ENCODE assay signal across 8 cellular contexts in genomic region chr17:18187226-18187625, GRCh38. TPM values are rescaled to one million over a fixed set of nuclear protein-coding genes. Genes with fewer than 3 reads are reported as not detected.
DNase-seq lines count a peak whose midpoint lies in the region; TF ChIP-seq lines count a peak whose summit lies in the region.

No MANE protein-coding gene starts in this region.

- H3K9me3 Mint-ChIP-seq in activated CD4-positive, alpha-beta memory T cell treated with anti-CD3 and anti-CD28 coated beads, Interleukin-2, amount 10 ng/mL, durations not matched to agents 7 days and 5 days: no peaks in the 10 kb centered on the region
- peaks cover 7% of the 10 kb centered on the region for H3K9me3 Mint-ChIP-seq in glutamatergic neuron (ENCODE audit: unreplicated experiment)

- TF ChIP-seq CTCF in HEK293 (tag by site-specific recombination; IDR thresholded peaks at IDR 0.05): no peak
- no peak for TF ChIP-seq CTCF in glutamatergic neuron (IDR thresholded peaks at IDR 0.05; ENCODE audit: partially characterized antibody, unreplicated experiment)
- TF ChIP-seq CTCF in spleen (IDR thresholded peaks at IDR 0.05 in 8 of 11, conservative IDR thresholded peaks at IDR 0.05 in 3 of 11): no peak

- H3K27me3 Mint-ChIP-seq in activated CD4-positive, alpha-beta memory T cell treated with anti-CD3 and anti-CD28 coated beads, Interleukin-2, amount 10 ng/mL, durations not matched to agents 7 days and 5 days: no peaks in the 10 kb centered on the region
- H3K27me3 Mint-ChIP-seq in glutamatergic neuron (ENCODE audit: unreplicated experiment): peaks cover 3% of the 10 kb centered on the region

- intact Hi-C loops in spleen (cut with DNase I; ENCODE audit: low total_unique reads): no loop called here

- POLR2A ChIA-PET in HEK293 (lab: Yijun Ruan, JAX): no interaction called here
- POLR2A ChIA-PET in activated CD4-positive, alpha-beta memory T cell treated with anti-CD3 and anti-CD28 coated beads, Interleukin-2, amount 10 ng/mL, durations not matched to agents 7 days and 5 days (lab: Charles Lee): no interaction called here

- H3K27ac ChIP-seq in HEK293 (ENCODE audit: extremely low read depth, low read depth, low read length) (peak overlapping the region; percentile 17), spleen (peak overlapping the region in 3 of 8 donors; percentile 5 to 98 (median 35))

- TF ChIP-seq POLR2A in spleen (IDR thresholded peaks at IDR 0.05): no peak

- H3K4me3 Mint-ChIP-seq in activated CD4-positive, alpha-beta memory T cell treated with anti-CD3 and anti-CD28 coated beads, Interleukin-2, amount 10 ng/mL, durations not matched to agents 7 days and 5 days: peak overlapping the region; percentile 94
- H3K4me3 Mint-ChIP-seq in glutamatergic neuron (ENCODE audit: unreplicated experiment): peak overlapping the region; percentile 87

- peaks cover 56% of the 10 kb centered on the region for H3K4me1 Mint-ChIP-seq in activated CD4-positive, alpha-beta memory T cell treated with anti-CD3 and anti-CD28 coated beads, Interleukin-2, amount 10 ng/mL, durations not matched to agents 7 days and 5 days
- H3K4me1 Mint-ChIP-seq in glutamatergic neuron (ENCODE audit: low read depth, unreplicated experiment): peaks cover 21% of the 10 kb centered on the region

- H3K4me1 ChIP-seq in HEK293 (ENCODE audit: control insufficient read depth, insufficient read depth, low read length) (peaks cover 38% of the 10 kb centered on the region), spleen (peaks cover 60 to 85% (median 80%) of the 10 kb centered on the region in 6 donors)

- H3K36me3 Mint-ChIP-seq in activated CD4-positive, alpha-beta memory T cell treated with anti-CD3 and anti-CD28 coated beads, Interleukin-2, amount 10 ng/mL, durations not matched to agents 7 days and 5 days (ENCODE audit: low read depth): peaks cover 62% of the 10 kb centered on the region
- no peaks in the 10 kb centered on the region for H3K36me3 Mint-ChIP-seq in glutamatergic neuron (ENCODE audit: unreplicated experiment)

- H3K27me3 ChIP-seq in spleen (replicated peaks in 1 of 7): no peaks in the 10 kb centered on the region

- no peak for DNase-seq in activated CD4-positive, alpha-beta memory T cell treated with anti-CD3 and anti-CD28 coated beads, Interleukin-2, amount 10 ng/mL, durations not matched to agents 7 days and 5 days
- DNase-seq in glutamatergic neuron: no peak
- no peak for DNase-seq in spleen
- no peak for DNase-seq in 8988T
- DNase-seq in iPS-NIHi11 (ENCODE audit: low spot score): no peak
- no peak for DNase-seq in NK-92 (lab: John Stamatoyannopoulos, UW; ENCODE audit: unreplicated experiment)
- no peak for DNase-seq in cerebellum (ENCODE audit: low spot score)

- CTCF ChIA-PET in HEK293 (lab: Yijun Ruan, JAX): no interaction called here
- CTCF ChIA-PET in activated CD4-positive, alpha-beta memory T cell treated with anti-CD3 and anti-CD28 coated beads, Interleukin-2, amount 10 ng/mL, durations not matched to agents 7 days and 5 days (lab: Charles Lee): interaction anchor here (0.5 to 1.5 kb wide), 2 partner anchors 45 to 159 kb away, joined by 3 to 4 read pairs; no protein-coding TSS in a partner anchor

- H3K27ac Mint-ChIP-seq in activated CD4-positive, alpha-beta memory T cell treated with anti-CD3 and anti-CD28 coated beads, Interleukin-2, amount 10 ng/mL, durations not matched to agents 7 days and 5 days: peak overlapping the region; percentile 50
- H3K27ac Mint-ChIP-seq in glutamatergic neuron (ENCODE audit: unreplicated experiment): peak overlapping the region; percentile 4

- 36 to 67% (median 44%) methylated on average over 2 of the region's 2 CpGs for WGBS in spleen, 5 donors

- peaks cover 28 to 69% of the 10 kb centered on the region in 2 experiments for H3K36me3 ChIP-seq in HEK293 (ENCODE audit: control insufficient read depth in 2 of 2, insufficient read depth in 1 of 2, low read length in 2 of 2)
- peaks cover 0 to 59% (median 0%) of the 10 kb centered on the region in 6 donors for H3K36me3 ChIP-seq in spleen

- H3K9me3 ChIP-seq in HEK293 (ENCODE audit: control insufficient read depth, insufficient read depth, low read depth, low read length): no peaks in the 10 kb centered on the region
- H3K9me3 ChIP-seq in spleen: no peaks in the 10 kb centered on the region

- H3K4me3 ChIP-seq in HEK293 (ENCODE audit: low read depth, low read length) (peak overlapping the region; percentile 59), spleen (peak overlapping the region; percentile 16 to 94 (median 83))

TF ChIP-seq in HEK293, 187 proteins besides CTCF, POLR2A, EP300 and RAD21:
- TF ChIP-seq OSR2 (tag by site-specific recombination; IDR thresholded peaks at IDR 0.05) (peak; percentile 54), ZNF768 (tag by site-specific recombination; IDR thresholded peaks at IDR 0.05) (no peak), PRDM1 (tag by site-specific recombination; IDR thresholded peaks at IDR 0.05) (peak; percentile 49; the same call in 1 of the 2 replicates), GLIS1 (tag by site-specific recombination; IDR thresholded peaks at IDR 0.05) (peak; percentile 7; the same call in 1 of the 2 replicates), PRDM10 (tag by site-specific recombination; IDR thresholded peaks at IDR 0.05) (peak; percentile 37; the same call in 1 of the 2 replicates)

RNA-seq across cellular contexts. Expression of gene ALKBH5, which starts 3.6 kb away (rescaled TPM):
- total RNA-seq in activated CD4-positive, alpha-beta memory T cell treated with anti-CD3 and anti-CD28 coated beads, Interleukin-2, amount 10 ng/mL, durations not matched to agents 7 days and 5 days: 100 to 1,000 TPM; 118 to 125 TPM
- total RNA-seq in glutamatergic neuron (ENCODE audit: unreplicated experiment) (62.7 TPM), spleen (100 to 1,000 TPM in 3 of 7 donors, 10 to 100 TPM in 4; 73.7 to 120 (median 94.9) TPM), cerebellum (53.4 TPM)
- polyA plus RNA-seq in spleen: 10 to 100 TPM; 27.1 to 51.5 (median 36.6) TPM

RNA-seq across cellular contexts. Expression of gene LLGL1, which starts 38.2 kb away (rescaled TPM):
- total RNA-seq in activated CD4-positive, alpha-beta memory T cell treated with anti-CD3 and anti-CD28 coated beads, Interleukin-2, amount 10 ng/mL, durations not matched to agents 7 days and 5 days: 10 to 100 TPM; 22.8 to 22.9 TPM
- total RNA-seq in glutamatergic neuron (ENCODE audit: unreplicated experiment) (84.6 TPM), spleen (10 to 100 TPM; 10.7 to 23.4 (median 18.4) TPM), cerebellum (49.8 TPM)
- 10 to 100 TPM in 1 of 3 donors, 1 to 10 TPM in 2; 2.9 to 11.2 (median 3.4) TPM for polyA plus RNA-seq in spleen
